In genomic region chr11:95339554-95339953, GRCh38 we compare ENCODE assay signal across 9 cellular contexts.
DNase-seq lines count a peak whose midpoint lies in the region; ATAC-seq and TF ChIP-seq lines count a peak whose summit lies in the region.
"Had no signal": no experiment of that assay in that cellular context is flagged by ENCODE, and none has a peak within 500 bp of the region (broad histone marks: within the 10 kb centered on the region; RNA-seq: fewer than 3 reads in every experiment).

No MANE protein-coding gene starts in this region.

- H3K79me2 ChIP-seq in hepatocyte: no peaks in the 10 kb centered on the region

- DNase-seq in hepatocyte (ENCODE audit: low spot score) (no peak), thoracic aorta (ENCODE audit: low spot score) (no peak), 8988T (no peak), T1000 (lab: John Stamatoyannopoulos, UW) (no peak)
- DNase-seq: immature natural killer cell, retina had no signal

- no peak overlapping the region for H2AFZ ChIP-seq in hepatocyte

- H3K36me3 ChIP-seq in hepatocyte (replicated peaks; ENCODE audit: insufficient read depth, low read depth) (no peaks in the 10 kb centered on the region), thoracic aorta (no peaks in the 10 kb centered on the region)

- ATAC-seq in GM21360 (IDR thresholded peaks at IDR 0.05; ENCODE audit: unreplicated experiment) (peak; percentile 72), HG03469 (IDR thresholded peaks at IDR 0.05; ENCODE audit: unreplicated experiment) (peak; percentile 42), thoracic aorta (ENCODE audit: insufficient number of reproducible peaks, low FRiP score, low read depth) (no peak), HG03439 (IDR thresholded peaks at IDR 0.05; ENCODE audit: unreplicated experiment) (no peak)

- H3K4me2 ChIP-seq in hepatocyte: peak overlapping the region; percentile 52

- H3K9me3 ChIP-seq in hepatocyte (ENCODE audit: low read depth): no peaks in the 10 kb centered on the region
- no peaks in the 10 kb centered on the region for H3K9me3 ChIP-seq in thoracic aorta

- TF ChIP-seq CTCF in hepatocyte (IDR thresholded peaks at IDR 0.05; ENCODE audit: poor library complexity) (no peak), thoracic aorta (IDR thresholded peaks at IDR 0.05) (no peak)

- H3K27me3 ChIP-seq in hepatocyte (no peaks in the 10 kb centered on the region), thoracic aorta (replicated peaks; ENCODE audit: insufficient read depth) (no peaks in the 10 kb centered on the region)

- H4K20me1 ChIP-seq in hepatocyte (ENCODE audit: insufficient read depth, poor library complexity, severe bottlenecking): no peaks in the 10 kb centered on the region

- H3K4me1 ChIP-seq in hepatocyte (ENCODE audit: insufficient read depth) (peaks cover 41% of the 10 kb centered on the region), thoracic aorta (ENCODE audit: control insufficient read depth in 1 of 2, low read depth in 2 of 2) (peaks cover 20 to 39% of the 10 kb centered on the region in 2 donors)

- H3K4me3 ChIP-seq in hepatocyte (no peak overlapping the region), thoracic aorta (no peak overlapping the region)

- peak overlapping the region; percentile 97 for H3K27ac ChIP-seq in hepatocyte
- peak overlapping the region; percentile 81 to 91 for H3K27ac ChIP-seq in thoracic aorta

- no peaks in the 10 kb centered on the region for H3K9me2 ChIP-seq in hepatocyte (replicated peaks; ENCODE audit: insufficient read depth)

Comparison
In these comparisons a context has a peak if more than half of its experiments do, and no peak if none do; other contexts are left out.
1. ATAC-seq: peak in GM21360 (single experiment) and HG03469 (single experiment); none in thoracic aorta (single experiment) and HG03439 (single experiment).